24 cellular contexts compared by ENCODE assay signal in the genomic region with DNA sequence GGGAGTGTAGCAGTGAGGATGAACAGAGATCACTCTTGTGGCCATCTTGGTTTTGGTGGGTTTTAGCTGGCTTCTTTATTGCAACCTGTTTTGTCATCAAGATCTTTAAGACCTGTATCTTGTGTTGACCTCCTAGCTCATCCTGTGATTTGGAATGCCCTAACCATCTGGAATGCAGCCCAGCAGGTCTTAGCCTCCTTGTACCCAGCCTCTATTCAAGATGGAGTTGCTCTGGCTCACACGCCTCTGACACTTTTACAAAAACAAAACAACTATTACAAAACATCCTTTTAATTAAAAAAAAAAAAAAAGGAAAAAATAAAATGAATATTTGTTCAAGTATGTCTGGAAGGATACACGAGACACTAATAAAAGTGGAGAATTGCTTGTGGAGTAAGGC.
"Had no signal": no experiment of that assay in that cellular context is flagged by ENCODE, and none has a peak within 500 bp of the region (broad histone marks: within the 10 kb centered on the region; RNA-seq: fewer than 3 reads in every experiment).

No MANE protein-coding gene starts in this region.

- H3K9ac ChIP-seq: KMS-11 had no signal

- DNase-seq: activated CD4-positive, alpha-beta memory T cell treated with anti-CD3 and anti-CD28 coated beads for 36 hours; activated CD4-positive, alpha-beta T cell treated with anti-CD3 and anti-CD28 coated beads, Interleukin-2, amount 10 ng/mL, durations not matched to agents 7 days and 5 days; activated CD4-positive, CD25-positive, alpha-beta regulatory T cell; activated CD8-positive, alpha-beta memory T cell treated with anti-CD3 and anti-CD28 coated beads for 24 hours; activated gamma-delta T cell treated with Interleukin-2 at 50 U/mL for 16 hours; activated naive CD4-positive, alpha-beta T cell treated with anti-CD3 and anti-CD28 coated beads, Interleukin-2, amount 10 ng/mL, durations not matched to agents 7 days and 5 days; activated naive CD8-positive, alpha-beta T cell treated with anti-CD3 and anti-CD28 coated beads for 36 hours; activated T-cell treated with anti-CD3 and anti-CD28 coated beads, Interleukin-2, amount 50 U/mL, for 4 hours; brain microvascular endothelial cell; NCI-H1092; NCI-H1417; NCI-H1930; NCI-H2107; NCI-H2171 treated with DMSO at 0.1 percent for 48 hours; NCI-H226; NCI-H510A; NCI-H526 treated with DMSO at 0.1 percent for 48 hours; T-cell; T-helper 2 cell; T1000 had no signal

- ATAC-seq: activated T-cell treated with anti-CD3 and anti-CD28 coated beads, Interleukin-2, amount 50 U/mL, for 4 hours; T-cell had no signal

- H3K36me3 ChIP-seq: brain microvascular endothelial cell, cardiac muscle cell had no signal

- H3K27me3 ChIP-seq: brain microvascular endothelial cell, cardiac muscle cell had no signal

- H3K4me2 ChIP-seq: KMS-11 had no signal

- H3K4me3 ChIP-seq: cardiac muscle cell, SK-N-MC had no signal

- H3K27ac ChIP-seq: brain microvascular endothelial cell, cardiac muscle cell, KMS-11, SK-N-MC had no signal

- FAIRE-seq: TTC549 had no signal
